ENCODE assay signal across 9 cellular contexts in the genomic region with DNA sequence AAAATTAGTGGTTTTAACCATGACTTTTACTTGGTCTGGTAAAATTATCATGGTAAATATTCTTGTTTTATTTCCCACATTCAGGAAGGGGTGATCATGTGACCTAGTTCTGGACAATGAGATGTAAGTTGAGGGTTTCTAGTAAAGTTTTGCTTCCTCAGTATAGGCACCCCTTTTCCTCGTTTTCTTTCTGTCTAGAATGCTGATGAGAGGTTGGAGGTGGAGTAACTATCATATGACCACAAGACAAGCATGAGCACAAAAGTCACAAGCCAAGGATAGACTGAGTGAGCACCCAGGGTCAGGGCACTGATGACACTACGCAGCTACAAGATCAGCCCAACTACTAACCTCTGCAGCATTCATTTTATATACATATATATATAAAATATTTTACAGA. TPM values are rescaled to one million over a fixed set of nuclear protein-coding genes. Genes with fewer than 3 reads are reported as not detected.
A peak's percentile ranks its signal among the peaks of the same experiment; 100 is the strongest.
DNase-seq lines count a peak whose midpoint lies in the region; ATAC-seq and TF ChIP-seq lines count a peak whose summit lies in the region.
"Had no signal": no experiment of that assay in that cellular context is flagged by ENCODE, and none has a peak within 500 bp of the region (broad histone marks: within the 10 kb centered on the region; RNA-seq: fewer than 3 reads in every experiment).

No MANE protein-coding gene starts in this region.

- H3K27me3 ChIP-seq in foreskin keratinocyte = no peaks in the 10 kb centered on the region
- no peaks in the 10 kb centered on the region for H3K27me3 ChIP-seq in parathyroid adenoma (ENCODE audit: control insufficient read depth, insufficient read depth, low read length)

- H3K9ac ChIP-seq in parathyroid adenoma = no peak overlapping the region

- TF ChIP-seq CTCF in GM10266 (IDR thresholded peaks at IDR 0.05; ENCODE audit: control insufficient read depth, insufficient read depth, low read depth, missing control alignments) (no peak), foreskin keratinocyte (conservative IDR thresholded peaks at IDR 0.05) (no peak), parathyroid adenoma (IDR thresholded peaks at IDR 0.05) (no peak)

- peak; percentile 44 for DNase-seq in GM10266 (ENCODE audit: extremely low spot score)
- peak; percentile 48 for DNase-seq in OCI-M1 (lab: John Stamatoyannopoulos, UW)
- no peak for DNase-seq in foreskin keratinocyte
- DNase-seq in HK-2 (ENCODE audit: unreplicated experiment) = no peak
- DNase-seq: NCI-H1105 treated with DMSO at 0.1 percent for 48 hours had no signal

- H3K27ac ChIP-seq in foreskin keratinocyte = no peak overlapping the region
- no peak overlapping the region for H3K27ac ChIP-seq in parathyroid adenoma

- ATAC-seq in foreskin keratinocyte = peak; percentile 22
- no peak for ATAC-seq in GM18867 (IDR thresholded peaks at IDR 0.05; ENCODE audit: unreplicated experiment)
- no peak for ATAC-seq in HG03159 (IDR thresholded peaks at IDR 0.05; ENCODE audit: unreplicated experiment)
- no peak for ATAC-seq in GM21515 (IDR thresholded peaks at IDR 0.05; ENCODE audit: unreplicated experiment)

- no peak overlapping the region for H3K4me2 ChIP-seq in parathyroid adenoma (ENCODE audit: low read length)

- H2AFZ ChIP-seq in parathyroid adenoma = peak overlapping the region; percentile 42

- peaks cover 2% of the 10 kb centered on the region for H3K79me2 ChIP-seq in parathyroid adenoma

- H3K4me1 ChIP-seq in foreskin keratinocyte (peaks cover 12% of the 10 kb centered on the region), parathyroid adenoma (no peaks in the 10 kb centered on the region)

- H3K36me3 ChIP-seq in parathyroid adenoma (ENCODE audit: control insufficient read depth, insufficient read depth, low read length) = no peaks in the 10 kb centered on the region

- no peak overlapping the region for H3K4me3 ChIP-seq in parathyroid adenoma (ENCODE audit: low read depth, low read length)

- H3K9me3 ChIP-seq in parathyroid adenoma (ENCODE audit: control insufficient read depth, low read length) = no peaks in the 10 kb centered on the region

RNA-seq across cellular contexts. Expression of gene MYO1D, which starts 53.9 kb away (rescaled TPM):
- 61.6 and 62.2 TPM in 2 replicates for total RNA-seq in foreskin keratinocyte
- polyA plus RNA-seq in foreskin keratinocyte = 24.3 and 29.5 TPM in 2 replicates

Comparison
In these comparisons a context has a peak if more than half of its experiments do, and no peak if none do; other contexts are left out.
1. DNase-seq: peak in GM10266 (single experiment) and OCI-M1 (single experiment); none in foreskin keratinocyte (0 of 2) and HK-2 (single experiment).